17 cellular contexts compared by ENCODE assay signal in the genomic region with DNA sequence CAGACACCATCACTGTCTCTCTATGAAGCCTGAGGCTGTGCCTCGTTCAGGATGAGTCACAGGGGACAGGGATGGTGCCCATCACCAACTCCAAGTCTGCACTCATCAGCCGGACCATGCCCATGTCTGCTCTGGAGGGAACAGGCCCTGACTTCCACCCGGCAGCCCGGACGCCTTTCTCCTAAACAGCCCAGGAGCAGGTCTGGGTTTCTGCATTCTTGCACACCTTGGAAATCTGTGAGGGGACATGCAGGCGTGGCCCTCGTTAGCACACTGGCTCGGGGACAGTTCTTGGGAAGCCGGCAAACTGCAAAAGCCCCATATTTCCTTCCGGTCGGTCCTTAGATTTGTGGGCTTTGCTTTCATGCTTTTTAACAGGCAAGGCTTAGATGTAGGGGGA.
DNase-seq lines count a peak whose midpoint lies in the region; ATAC-seq and TF ChIP-seq lines count a peak whose summit lies in the region.
"Had no signal": no experiment of that assay in that cellular context is flagged by ENCODE, and none has a peak within 500 bp of the region (broad histone marks: within the 10 kb centered on the region; RNA-seq: fewer than 3 reads in every experiment).

No MANE protein-coding gene starts in this region.

- no peak overlapping the region for H3K4me2 ChIP-seq in osteoblast (ENCODE audit: insufficient read depth, low read length)
- H3K4me2 ChIP-seq: BLaER1 treated with 17β-estradiol and CSF1 and Interleukin-3, amounts not matched to agents 10 nM and 100 nM had no signal

- intact Hi-C loops in left ventricle myocardium superior (cut with micrococcal nuclease) = no loop called here

- no peaks in the 10 kb centered on the region for H3K27me3 Mint-ChIP-seq in activated T-cell treated with anti-CD3 and anti-CD28 coated beads, Interleukin-2, amount 50 U/mL, for 24 hours
- H3K27me3 Mint-ChIP-seq: CD4-positive, alpha-beta T cell had no signal

- H3K4me1 ChIP-seq in right atrium auricular region (peaks cover 0 to 5% of the 10 kb centered on the region in 2 donors), osteoblast (ENCODE audit: insufficient read depth, low read length) (no peaks in the 10 kb centered on the region)
- H3K4me1 ChIP-seq: Caco-2 had no signal

- H3K36me3 Mint-ChIP-seq in activated T-cell treated with anti-CD3 and anti-CD28 coated beads, Interleukin-2, amount 50 U/mL, for 24 hours (ENCODE audit: low read depth) = no peaks in the 10 kb centered on the region

- no peak overlapping the region for H2AFZ ChIP-seq in osteoblast (ENCODE audit: low read length)

- H4K20me1 ChIP-seq in osteoblast (ENCODE audit: insufficient read depth, low read length) = no peaks in the 10 kb centered on the region

- H3K9me3 Mint-ChIP-seq in activated T-cell treated with anti-CD3 and anti-CD28 coated beads, Interleukin-2, amount 50 U/mL, for 24 hours = no peaks in the 10 kb centered on the region
- H3K9me3 Mint-ChIP-seq: CD4-positive, alpha-beta T cell; CD8-positive, alpha-beta T cell had no signal

- H3K4me1 Mint-ChIP-seq in activated T-cell treated with anti-CD3 and anti-CD28 coated beads, Interleukin-2, amount 50 U/mL, for 24 hours (ENCODE audit: low read depth) = no peaks in the 10 kb centered on the region
- H3K4me1 Mint-ChIP-seq: B cell had no signal

- no peak overlapping the region for H3K4me3 ChIP-seq in right atrium auricular region
- H3K4me3 ChIP-seq in osteoblast (ENCODE audit: insufficient read depth, low read length) = no peak overlapping the region
- H3K4me3 ChIP-seq: BLaER1 treated with 17β-estradiol and CSF1 and Interleukin-3, amounts not matched to agents 10 nM and 100 nM had no signal

- TF ChIP-seq CTCF in right atrium auricular region (IDR thresholded peaks at IDR 0.05) = no peak
- TF ChIP-seq CTCF in osteoblast (IDR thresholded peaks at IDR 0.05; ENCODE audit: extremely low read depth, low read depth, low read length) = no peak

- no peaks in the 10 kb centered on the region for H3K79me2 ChIP-seq in osteoblast (ENCODE audit: insufficient read depth, low read length)

- H3K9me3 ChIP-seq in right atrium auricular region (no peaks in the 10 kb centered on the region), osteoblast (ENCODE audit: low read depth, low read length) (no peaks in the 10 kb centered on the region)
- H3K9me3 ChIP-seq: BLaER1 treated with 17β-estradiol and CSF1 and Interleukin-3, amounts not matched to agents 10 nM and 100 nM; Caco-2 had no signal

- H3K27ac Mint-ChIP-seq in activated T-cell treated with anti-CD3 and anti-CD28 coated beads, Interleukin-2, amount 50 U/mL, for 24 hours = no peak overlapping the region
- H3K27ac Mint-ChIP-seq: B cell; CD4-positive, alpha-beta T cell; CD8-positive, alpha-beta T cell had no signal

- no peaks in the 10 kb centered on the region for H3K36me3 ChIP-seq in right atrium auricular region
- no peaks in the 10 kb centered on the region for H3K36me3 ChIP-seq in osteoblast (ENCODE audit: insufficient read depth, low read length)
- H3K36me3 ChIP-seq: BLaER1 treated with 17β-estradiol and CSF1 and Interleukin-3, amounts not matched to agents 10 nM and 100 nM had no signal

- no peak overlapping the region for H3K27ac ChIP-seq in right atrium auricular region
- H3K27ac ChIP-seq in osteoblast (ENCODE audit: low read depth, low read length) = no peak overlapping the region
- H3K27ac ChIP-seq: BLaER1 treated with 17β-estradiol and CSF1 and Interleukin-3, amounts not matched to agents 10 nM and 100 nM; C4-2B had no signal

- peak; percentile 12 for DNase-seq in left ventricle myocardium superior
- no peak for DNase-seq in right atrium auricular region (ENCODE audit: low spot score)
- peak; percentile 31 for DNase-seq in osteoblast (ENCODE audit: insufficient read length, low spot score, missing footprints)
- no peak for DNase-seq in activated T-cell treated with anti-CD3 and anti-CD28 coated beads, Interleukin-2, amount 50 U/mL, for 24 hours
- DNase-seq in AG08396 (ENCODE audit: low spot score) = no peak
- DNase-seq: 8988T; ACHN; AML-193; Caco-2; Calu3; CD4-positive, alpha-beta T cell; CD8-positive, alpha-beta T cell; DMS79 treated with DMSO at 0.1 percent for 48 hours; GF-D8 had no signal

- H3K27me3 ChIP-seq in right atrium auricular region (no peaks in the 10 kb centered on the region), osteoblast (ENCODE audit: insufficient read depth, low read length) (peaks cover 61% of the 10 kb centered on the region)
- H3K27me3 ChIP-seq: BLaER1 treated with 17β-estradiol and CSF1 and Interleukin-3, amounts not matched to agents 10 nM and 100 nM had no signal

- no peak for ATAC-seq in left ventricle myocardium superior
- ATAC-seq: CD8-positive, alpha-beta T cell had no signal

- no peak overlapping the region for H3K4me3 Mint-ChIP-seq in activated T-cell treated with anti-CD3 and anti-CD28 coated beads, Interleukin-2, amount 50 U/mL, for 24 hours
- H3K4me3 Mint-ChIP-seq: B cell; CD4-positive, alpha-beta T cell; CD8-positive, alpha-beta T cell had no signal

Comparison
In these comparisons a context has a peak if more than half of its experiments do, and no peak if none do; other contexts are left out.
1. DNase-seq: peak in left ventricle myocardium superior (single experiment) and osteoblast (single experiment); none in right atrium auricular region (single experiment), activated T-cell treated with anti-CD3 and anti-CD28 coated beads, Interleukin-2, amount 50 U/mL, for 24 hours (single experiment) and AG08396 (single experiment).